ENCODE assay signal across 8 cellular contexts in the genomic region with DNA sequence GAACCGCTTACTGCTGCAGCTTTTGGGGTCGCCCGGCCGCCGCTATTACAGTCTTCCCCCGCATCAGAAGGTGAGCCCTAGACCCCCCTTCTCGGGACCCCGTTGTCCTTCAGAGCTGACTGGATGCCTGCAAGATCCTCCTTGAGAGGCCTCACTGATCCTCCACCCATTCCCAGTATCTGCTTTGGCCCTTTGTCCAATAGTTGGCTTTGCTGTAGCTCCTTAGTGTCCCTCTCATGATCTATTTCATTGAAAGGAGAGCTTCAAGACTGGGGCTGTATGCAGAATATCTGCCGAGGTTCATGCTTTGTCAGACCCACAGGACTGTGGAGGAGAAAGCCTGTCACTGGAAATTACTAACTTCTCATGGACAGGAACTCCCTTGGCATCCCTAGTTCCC. TPM values are rescaled to one million over a fixed set of nuclear protein-coding genes. Genes with fewer than 3 reads are reported as not detected.
A peak's percentile ranks its signal among the peaks of the same experiment; 100 is the strongest.
DNase-seq lines count a peak whose midpoint lies in the region; ATAC-seq and TF ChIP-seq lines count a peak whose summit lies in the region.

No MANE protein-coding gene starts in this region.

- H3K4me1 ChIP-seq in mammary epithelial cell (ENCODE audit: insufficient read depth, low read length) (peaks cover 8% of the 10 kb centered on the region), suprapubic skin (peaks cover 7% of the 10 kb centered on the region)

- H3K27me3 ChIP-seq in mammary epithelial cell (ENCODE audit: insufficient read depth, low read length) (no peaks in the 10 kb centered on the region), suprapubic skin (no peaks in the 10 kb centered on the region)

- H3K27me3 Mint-ChIP-seq in activated naive CD4-positive, alpha-beta T cell treated with anti-CD3 and anti-CD28 coated beads, Interleukin-2, amount 50 U/mL, for 24 hours, result no peaks in the 10 kb centered on the region

- no peaks in the 10 kb centered on the region for H4K20me1 ChIP-seq in mammary epithelial cell (ENCODE audit: insufficient read depth, low read length)

- H3K79me2 ChIP-seq in mammary epithelial cell (ENCODE audit: insufficient read depth, low read length), result peaks cover 32% of the 10 kb centered on the region

- no peak for TF ChIP-seq EP300 in suprapubic skin (IDR thresholded peaks at IDR 0.05)

- CTCF ChIA-PET in mammary epithelial cell (lab: Charles Lee; ENCODE audit: low non-redundant PET), result no interaction called here

- no peaks in the 10 kb centered on the region for H3K9me3 Mint-ChIP-seq in activated naive CD4-positive, alpha-beta T cell treated with anti-CD3 and anti-CD28 coated beads, Interleukin-2, amount 50 U/mL, for 24 hours

- TF ChIP-seq POLR2A in suprapubic skin (IDR thresholded peaks at IDR 0.05), result no peak

- intact Hi-C loops in mammary epithelial cell (cut with micrococcal nuclease), result loop anchor here (2.0 kb wide), 1 partner anchor 49 kb away; a partner anchor contains a TSS

- peak overlapping the region; percentile 82 for H3K4me2 ChIP-seq in mammary epithelial cell (ENCODE audit: insufficient read depth, low read depth, low read length)

- H3K9me3 ChIP-seq in mammary epithelial cell (replicated peaks; ENCODE audit: insufficient read depth, low read length) (no peaks in the 10 kb centered on the region), suprapubic skin (no peaks in the 10 kb centered on the region)

- H3K27ac ChIP-seq in mammary epithelial cell (ENCODE audit: insufficient read depth, low read depth, low read length) (peak overlapping the region; percentile 75), suprapubic skin (peak overlapping the region; percentile 84)

- no TSS peak for BruUV-seq in mammary epithelial cell (replicated peaks; lab: Mats Ljungman, UMichigan)

- 0% methylated on average over 6 of the region's 9 CpGs for WGBS in mammary epithelial cell (ENCODE audit: low coverage, missing lambda C conversion rate)
- 0% methylated on average over 4 of the region's 9 CpGs for WGBS in suprapubic skin

- peaks cover 20% of the 10 kb centered on the region for H3K36me3 ChIP-seq in mammary epithelial cell (ENCODE audit: insufficient read depth, low read length)
- peaks cover 21% of the 10 kb centered on the region for H3K36me3 ChIP-seq in suprapubic skin

- H3K4me3 ChIP-seq in LNCaP clone FGC (ENCODE audit: low read depth, low read length), result peak overlapping the region; percentile 70
- H3K4me3 ChIP-seq in mammary epithelial cell (replicated peaks in 1 of 3; ENCODE audit: insufficient read depth in 1 of 3, low read depth in 2 of 3, low read length in 3 of 3), result peak overlapping the region; percentile 58 to 90 (median 72)
- H3K4me3 ChIP-seq in suprapubic skin, result peak overlapping the region; percentile 69

- in situ Hi-C loops in mammary epithelial cell (cut with MboI; ENCODE audit: low sequenced_read_pairs in 2 of 2), result no loop called here

- peaks cover 11% of the 10 kb centered on the region for H3K36me3 Mint-ChIP-seq in activated naive CD4-positive, alpha-beta T cell treated with anti-CD3 and anti-CD28 coated beads, Interleukin-2, amount 50 U/mL, for 24 hours

- DNase-seq in activated naive CD4-positive, alpha-beta T cell treated with Interleukin-2 at 50 U/mL for 16 hours, result no peak
- DNase-seq in LNCaP clone FGC (ENCODE audit: low read depth), result no peak
- DNase-seq in mammary epithelial cell, result peak; percentile 10
- peak; percentile 24 for DNase-seq in kidney tubule cell (ENCODE audit: low spot score)
- DNase-seq in suprapubic skin (ENCODE audit: low spot score in 2 of 2), result no peak

- H3K27ac Mint-ChIP-seq in activated naive CD4-positive, alpha-beta T cell treated with anti-CD3 and anti-CD28 coated beads, Interleukin-2, amount 50 U/mL, for 24 hours, result peak overlapping the region; percentile 100

- peak overlapping the region; percentile 98 for H2AFZ ChIP-seq in mammary epithelial cell (ENCODE audit: low read depth, low read length)

- no peak for ATAC-seq in GM18520 (IDR thresholded peaks at IDR 0.05; ENCODE audit: unreplicated experiment)
- no peak for ATAC-seq in GM19328 (IDR thresholded peaks at IDR 0.05; ENCODE audit: unreplicated experiment)

- H3K4me3 Mint-ChIP-seq in activated naive CD4-positive, alpha-beta T cell treated with anti-CD3 and anti-CD28 coated beads, Interleukin-2, amount 50 U/mL, for 24 hours, result peak overlapping the region; percentile 100

- H3K4me1 Mint-ChIP-seq in activated naive CD4-positive, alpha-beta T cell treated with anti-CD3 and anti-CD28 coated beads, Interleukin-2, amount 50 U/mL, for 24 hours, result peaks cover 34% of the 10 kb centered on the region

- dilution Hi-C loops in mammary epithelial cell (cut with HindIII; ENCODE audit: low sequenced_read_pairs), result loop anchor here (10.0 kb wide), 1 partner anchor 61 kb away; no protein-coding TSS in a partner anchor

- H3K9ac ChIP-seq in mammary epithelial cell (ENCODE audit: insufficient read depth, low read length), result peak overlapping the region; percentile 78

- TF ChIP-seq CTCF in LNCaP clone FGC (IDR thresholded peaks at IDR 0.05; ENCODE audit: control insufficient read depth, extremely low read depth, insufficient read depth) (no peak), mammary epithelial cell (conservative IDR thresholded peaks at IDR 0.05 in 1 of 2, IDR thresholded peaks at IDR 0.05 in 1 of 2; ENCODE audit: extremely low read depth in 1 of 2, insufficient read depth in 1 of 2, low read depth in 1 of 2, low read length in 2 of 2) (no peak), suprapubic skin (IDR thresholded peaks at IDR 0.05) (no peak)

RNA-seq across cellular contexts. Expression of a gene that starts 0.5 kb away (rescaled TPM):
- 10 to 100 TPM; 38.6 to 42.0 TPM for total RNA-seq in mammary epithelial cell
- polyA plus RNA-seq in mammary epithelial cell, result 34.5 TPM
- 37.3 TPM for polyA minus RNA-seq in mammary epithelial cell
- 10 to 100 TPM; 16.0 to 32.5 (median 24.4) TPM for total RNA-seq in suprapubic skin

RNA-seq across cellular contexts. Expression of a gene that starts 48.1 kb away (rescaled TPM):
- total RNA-seq in mammary epithelial cell (1 to 10 TPM; 2.2 TPM), suprapubic skin (1 to 10 TPM; 1.1 to 2.6 (median 2.3) TPM)
- 0.91 TPM for polyA plus RNA-seq in mammary epithelial cell
- polyA minus RNA-seq in mammary epithelial cell, result not detected

RNA-seq across cellular contexts. Expression of a gene that starts 48.4 kb away (rescaled TPM):
- 10 to 100 TPM; 16.9 to 17.3 TPM for total RNA-seq in mammary epithelial cell
- 17.0 TPM for polyA plus RNA-seq in mammary epithelial cell
- polyA minus RNA-seq in mammary epithelial cell, result 1.9 TPM
- 10 to 100 TPM; 14.4 to 20.2 (median 17.1) TPM for total RNA-seq in suprapubic skin

Comparison
In these comparisons a context has a peak if more than half of its experiments do, and no peak if none do; other contexts are left out.
1. DNase-seq: peak in mammary epithelial cell (single experiment) and kidney tubule cell (single experiment); none in activated naive CD4-positive, alpha-beta T cell treated with Interleukin-2 at 50 U/mL for 16 hours (single experiment), LNCaP clone FGC (single experiment) and suprapubic skin (0 of 2).
2. Peak in every context shown above with its lines, with median percentiles within 50 percentile points of each other: H3K4me3 ChIP-seq.